31 cellular contexts compared by ENCODE assay signal in genomic region chr7:27247452-27248426, GRCh38. TPM values are rescaled to one million over a fixed set of nuclear protein-coding genes. Genes with fewer than 3 reads are reported as not detected.
"Had no signal": no experiment of that assay in that cellular context is flagged by ENCODE, and none has a peak within 500 bp of the region (broad histone marks: within the 10 kb centered on the region; RNA-seq: fewer than 3 reads in every experiment).

No MANE protein-coding gene starts in this region.

- H3K9me3 Mint-ChIP-seq: activated B cell treated with CpG ODN at 0.5 μM for 24 hours; activated naive CD4-positive, alpha-beta T cell treated with anti-CD3 and anti-CD28 coated beads, Interleukin-2, amount 50 U/mL, for 24 hours; activated T-cell treated with anti-CD3 and anti-CD28 coated beads, Interleukin-2, amount 50 U/mL, for 24 hours; activated T-helper 1 cell treated with anti-CD3 and anti-CD28 coated beads, Interleukin-12 subunit alpha, Interleukin-12 subunit beta, Interleukin-2, Interleukin-4 antibody, amounts not matched to agents 30 ng/mL and 10 ng/mL and 1 ng/mL, durations not matched to agents 14 hours and 24 hours and 36 hours; central memory CD8-positive, alpha-beta T cell; T-cell had no signal

- DNase-seq: activated B cell treated with CpG ODN at 0.5 μM for 24 hours; activated CD4-positive, alpha-beta T cell treated with anti-CD3 and anti-CD28 coated beads for 1 hour; activated CD4-positive, alpha-beta T cell treated with anti-CD3 and anti-CD28 coated beads, Interleukin-2, amount 10 ng/mL, durations not matched to agents 24 days and 14 days; activated CD4-positive, alpha-beta T cell treated with anti-CD3 and anti-CD28 coated beads, Interleukin-2, amount 50 U/mL, for 48 hours; activated CD8-positive, alpha-beta memory T cell treated with anti-CD3 and anti-CD28 coated beads, Interleukin-2, amount 10 ng/mL, durations not matched to agents 7 days and 5 days; activated effector memory CD4-positive, alpha-beta T cell treated with Interleukin-2 at 50 U/mL for 16 hours; activated naive CD4-positive, alpha-beta T cell; activated T-cell treated with anti-CD3 and anti-CD28 coated beads, Interleukin-2, amount 50 U/mL, for 24 hours; amygdala; MV-4-11; NCI-H1092 treated with DMSO at 0.1 percent for 48 hours; NCI-H1417 treated with DMSO at 0.1 percent for 48 hours; NCI-H1694; NCI-H2029 treated with DMSO at 0.1 percent for 48 hours; NCI-H345; NCI-H510A; NCI-H69; NK-92 treated with Interleukin-12 subunit alpha and Interleukin-12 subunit beta, amount 100 ng/mL, for 24 hours; Peyer's patch; SHP77; T-cell; T-helper 2 cell; T1000 had no signal

- H3K4me3 Mint-ChIP-seq: activated B cell treated with CpG ODN at 0.5 μM for 24 hours; activated CD4-positive, alpha-beta T cell treated with anti-CD3 and anti-CD28 coated beads, Interleukin-2, amount 10 ng/mL, durations not matched to agents 24 days and 14 days; activated CD8-positive, alpha-beta memory T cell treated with anti-CD3 and anti-CD28 coated beads, Interleukin-2, amount 10 ng/mL, durations not matched to agents 7 days and 5 days; activated naive CD4-positive, alpha-beta T cell treated with anti-CD3 and anti-CD28 coated beads, Interleukin-2, amount 50 U/mL, for 24 hours; activated T-cell treated with anti-CD3 and anti-CD28 coated beads, Interleukin-2, amount 50 U/mL, for 24 hours; activated T-helper 1 cell treated with anti-CD3 and anti-CD28 coated beads, Interleukin-12 subunit alpha, Interleukin-12 subunit beta, Interleukin-2, Interleukin-4 antibody, amounts not matched to agents 30 ng/mL and 10 ng/mL and 1 ng/mL, durations not matched to agents 14 hours and 24 hours and 36 hours; central memory CD8-positive, alpha-beta T cell had no signal

- H3K9me3 ChIP-seq: MG63, SJSA1 had no signal

- H3K27ac ChIP-seq: Peyer's patch, RWPE1, SJSA1 had no signal

- H3K27ac Mint-ChIP-seq: activated B cell treated with CpG ODN at 0.5 μM for 24 hours; activated CD4-positive, alpha-beta T cell treated with anti-CD3 and anti-CD28 coated beads, Interleukin-2, amount 10 ng/mL, durations not matched to agents 24 days and 14 days; activated CD8-positive, alpha-beta memory T cell treated with anti-CD3 and anti-CD28 coated beads, Interleukin-2, amount 10 ng/mL, durations not matched to agents 7 days and 5 days; activated naive CD4-positive, alpha-beta T cell treated with anti-CD3 and anti-CD28 coated beads, Interleukin-2, amount 50 U/mL, for 24 hours; activated T-cell treated with anti-CD3 and anti-CD28 coated beads, Interleukin-2, amount 50 U/mL, for 24 hours; activated T-helper 1 cell treated with anti-CD3 and anti-CD28 coated beads, Interleukin-12 subunit alpha, Interleukin-12 subunit beta, Interleukin-2, Interleukin-4 antibody, amounts not matched to agents 30 ng/mL and 10 ng/mL and 1 ng/mL, durations not matched to agents 14 hours and 24 hours and 36 hours; T-cell had no signal

- H3K36me3 Mint-ChIP-seq: activated CD8-positive, alpha-beta memory T cell treated with anti-CD3 and anti-CD28 coated beads, Interleukin-2, amount 10 ng/mL, durations not matched to agents 7 days and 5 days; activated naive CD4-positive, alpha-beta T cell treated with anti-CD3 and anti-CD28 coated beads, Interleukin-2, amount 50 U/mL, for 24 hours; brain; T-cell had no signal

- ATAC-seq: activated CD8-positive, alpha-beta memory T cell treated with anti-CD3 and anti-CD28 coated beads, Interleukin-2, amount 10 ng/mL, durations not matched to agents 7 days and 5 days; T-cell had no signal

- H3K36me3 ChIP-seq: MG63, Peyer's patch, SJSA1 had no signal

- H3K4me3 ChIP-seq: MG63, Peyer's patch, SJSA1 had no signal

RNA-seq across cellular contexts. Expression of gene EVX1, which starts 5.1 kb away (rescaled TPM):
- total RNA-seq: activated B cell treated with CpG ODN at 0.5 μM for 24 hours; activated CD4-positive, alpha-beta T cell treated with anti-CD3 and anti-CD28 coated beads, Interleukin-2, amount 10 ng/mL, durations not matched to agents 24 days and 14 days; activated CD8-positive, alpha-beta memory T cell treated with anti-CD3 and anti-CD28 coated beads, Interleukin-2, amount 10 ng/mL, durations not matched to agents 7 days and 5 days; activated T-helper 1 cell treated with anti-CD3 and anti-CD28 coated beads, Interleukin-12 subunit alpha, Interleukin-12 subunit beta, Interleukin-2, Interleukin-4 antibody, amounts not matched to agents 30 ng/mL and 10 ng/mL and 1 ng/mL, durations not matched to agents 14 hours and 24 hours and 36 hours; astrocyte; Peyer's patch; SJSA1 had no signal

RNA-seq across cellular contexts. Expression of gene HOXA13, which starts 47.8 kb away (rescaled TPM):
- total RNA-seq: activated B cell treated with CpG ODN at 0.5 μM for 24 hours; activated CD4-positive, alpha-beta T cell treated with anti-CD3 and anti-CD28 coated beads, Interleukin-2, amount 10 ng/mL, durations not matched to agents 24 days and 14 days; activated CD8-positive, alpha-beta memory T cell treated with anti-CD3 and anti-CD28 coated beads, Interleukin-2, amount 10 ng/mL, durations not matched to agents 7 days and 5 days; activated T-helper 1 cell treated with anti-CD3 and anti-CD28 coated beads, Interleukin-12 subunit alpha, Interleukin-12 subunit beta, Interleukin-2, Interleukin-4 antibody, amounts not matched to agents 30 ng/mL and 10 ng/mL and 1 ng/mL, durations not matched to agents 14 hours and 24 hours and 36 hours; astrocyte; Peyer's patch; T-cell had no signal
